ENCODE assay signal across 25 cellular contexts in genomic region chr11:116108161-116108560, GRCh38.
"Had no signal": no experiment of that assay in that cellular context is flagged by ENCODE, and none has a peak within 500 bp of the region (broad histone marks: within the 10 kb centered on the region; RNA-seq: fewer than 3 reads in every experiment).

No MANE protein-coding gene starts in this region.

- H3K36me3 ChIP-seq: ascending aorta, MG63, SJSA1 had no signal

- H3K9me3 ChIP-seq: ascending aorta, MG63, SJSA1, SK-N-SH had no signal

- H3K9ac ChIP-seq: SK-N-SH had no signal

- ATAC-seq: activated CD8-positive, alpha-beta T cell treated with anti-CD3 and anti-CD28 coated beads for 36 hours; Panc1 had no signal

- H3K27ac ChIP-seq: ascending aorta, SJSA1 had no signal

- H3K4me3 ChIP-seq: ascending aorta, MG63, SJSA1 had no signal

- H3K4me1 ChIP-seq: ascending aorta, SJSA1 had no signal

- DNase-seq: activated CD4-positive, alpha-beta T cell treated with anti-CD3 and anti-CD28 coated beads, Interleukin-2, amount 10 ng/mL, durations not matched to agents 24 days and 14 days; activated CD4-positive, alpha-beta T cell treated with anti-CD3 and anti-CD28 coated beads, Interleukin-2, amount 50 U/mL, for 4 hours; activated CD8-positive, alpha-beta T cell treated with anti-CD3 and anti-CD28 coated beads for 36 hours; activated gamma-delta T cell; activated naive CD4-positive, alpha-beta T cell treated with Interleukin-2 at 50 U/mL for 16 hours; activated naive CD8-positive, alpha-beta T cell treated with anti-CD3 and anti-CD28 coated beads, Interleukin-2, amount 10 ng/mL, durations not matched to agents 7 days and 5 days; activated T-cell treated with anti-CD3 and anti-CD28 coated beads, Interleukin-2, amount 50 U/mL, for 24 hours; amygdala; Karpas-422; KBM-7; MG63; NCI-H1048; NCI-H1105 treated with DMSO at 0.1 percent for 48 hours; NCI-H1436; NCI-H1694; NCI-H1930; NCI-H2081 treated with DMSO at 0.1 percent for 48 hours; NCI-H226; NCI-H446 treated with DMSO at 0.1 percent for 48 hours; NCI-H524 treated with DMSO at 0.1 percent for 48 hours; SHP77; SK-N-SH had no signal

- H3K27me3 ChIP-seq: ascending aorta, MG63, SJSA1 had no signal

- H3K4me2 ChIP-seq: SK-N-SH had no signal
